Comparison of ENCODE assay signal across 13 cellular contexts in the genomic region with DNA sequence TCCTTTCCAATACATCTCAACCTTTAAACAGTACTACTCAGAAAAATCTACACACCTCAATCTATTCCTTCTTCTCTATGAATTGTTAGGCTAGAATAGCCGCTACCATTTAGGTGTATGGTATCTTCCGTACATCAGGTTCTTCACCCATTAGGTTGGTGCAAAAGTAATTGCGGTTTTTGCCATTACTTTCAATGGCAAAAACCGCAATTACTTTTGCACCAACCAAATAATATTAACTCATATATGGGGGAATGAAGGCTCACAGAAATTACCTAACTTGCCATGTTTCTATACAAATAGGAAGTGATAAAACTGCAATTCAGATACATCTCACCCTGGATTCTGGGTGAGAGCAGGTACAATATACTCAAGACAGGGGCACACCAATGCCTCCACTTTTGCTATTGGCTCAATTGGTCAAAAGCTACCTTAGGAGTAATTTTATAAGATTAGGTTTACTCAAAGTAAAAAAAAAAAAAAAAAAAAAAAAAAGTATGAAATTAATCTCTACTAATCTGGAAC. TPM values are rescaled to one million over a fixed set of nuclear protein-coding genes. Genes with fewer than 3 reads are reported as not detected.
A peak's percentile ranks its signal among the peaks of the same experiment; 100 is the strongest.
DNase-seq lines count a peak whose midpoint lies in the region; ATAC-seq and TF ChIP-seq lines count a peak whose summit lies in the region.
"Had no signal": no experiment of that assay in that cellular context is flagged by ENCODE, and none has a peak within 500 bp of the region (broad histone marks: within the 10 kb centered on the region; RNA-seq: fewer than 3 reads in every experiment).

No MANE protein-coding gene starts in this region.

- no peaks in the 10 kb centered on the region for H3K27me3 ChIP-seq in SK-N-SH (ENCODE audit: insufficient read depth)

- 62% methylated on average over 4 of the region's 4 CpGs for WGBS in SK-N-SH (ENCODE audit: low lambda C conversion rate)

- peak overlapping the region; percentile 98 for H3K27ac Mint-ChIP-seq in activated naive CD8-positive, alpha-beta T cell
- H3K27ac Mint-ChIP-seq in natural killer cell = peak overlapping the region; percentile 93 to 95

- no peak overlapping the region for H3K9ac ChIP-seq in SK-N-SH

- no peak for TF ChIP-seq RAD21 in SK-N-SH (IDR thresholded peaks at IDR 0.05; ENCODE audit: low read length)

- H3K9me3 ChIP-seq in SK-N-SH = no peaks in the 10 kb centered on the region
- H3K9me3 ChIP-seq in KOPT-K1 (ENCODE audit: insufficient read depth, low read length, poor library complexity, severe bottlenecking) = no peaks in the 10 kb centered on the region
- H3K9me3 ChIP-seq: Caco-2 had no signal

- peak overlapping the region; percentile 75 for H3K4me3 Mint-ChIP-seq in activated naive CD8-positive, alpha-beta T cell
- H3K4me3 Mint-ChIP-seq in natural killer cell = peak overlapping the region; percentile 86

- no peaks in the 10 kb centered on the region for H4K20me1 ChIP-seq in SK-N-SH (ENCODE audit: insufficient read depth)

- no peaks in the 10 kb centered on the region for H3K9me2 ChIP-seq in SK-N-SH

- CTCF ChIA-PET in SK-N-SH (lab: Yijun Ruan, JAX) = no interaction called here

- H3K36me3 ChIP-seq in SK-N-SH (replicated peaks in 1 of 2; ENCODE audit: control insufficient read depth in 1 of 2, insufficient read depth in 2 of 2, low read length in 1 of 2) (no peaks in the 10 kb centered on the region), KOPT-K1 (ENCODE audit: insufficient read depth, low read length) (no peaks in the 10 kb centered on the region)

- intact Hi-C loops in natural killer cell (cut with micrococcal nuclease) = loop anchor here (2.0 kb wide), 2 partner anchors 127 to 257 kb away; no protein-coding TSS in a partner anchor

- H3K27me3 Mint-ChIP-seq in activated naive CD8-positive, alpha-beta T cell = no peaks in the 10 kb centered on the region
- H3K27me3 Mint-ChIP-seq in natural killer cell (ENCODE audit: low read depth in 2 of 2) = no peaks in the 10 kb centered on the region

- no peaks in the 10 kb centered on the region for H3K79me2 ChIP-seq in SK-N-SH (ENCODE audit: insufficient read depth)

- H3K27ac ChIP-seq in SK-N-SH (ENCODE audit: low read depth in 2 of 2, low read length in 1 of 2) (peak overlapping the region; percentile 78 to 96; a peak in 3 of 4 replicates), KOPT-K1 (ENCODE audit: low read depth, low read length, poor library complexity, severe bottlenecking) (peak overlapping the region; percentile 81)
- H3K27ac ChIP-seq: 22Rv1 had no signal

- peaks cover 66% of the 10 kb centered on the region for H3F3A ChIP-seq in SK-N-SH (replicated peaks; ENCODE audit: insufficient read depth)

- H3K4me3 ChIP-seq in SK-N-SH (ENCODE audit: low read depth in 2 of 2, low read length in 1 of 2) = no peak overlapping the region

- no peaks in the 10 kb centered on the region for H3K36me3 Mint-ChIP-seq in activated naive CD8-positive, alpha-beta T cell
- H3K36me3 Mint-ChIP-seq in natural killer cell = no peaks in the 10 kb centered on the region

- H3K4me2 ChIP-seq in SK-N-SH = no peak overlapping the region

- DNase-seq in SK-N-SH (no peak), natural killer cell (no peak), NCI-H1105 treated with DMSO at 0.1 percent for 48 hours (lab: John Stamatoyannopoulos, UW) (no peak)
- DNase-seq: cortex of kidney, NCI-H187 treated with DMSO at 0.1 percent for 48 hours, Right ventricle myocardium superior had no signal

- H3K4me1 ChIP-seq in SK-N-SH (ENCODE audit: control insufficient read depth in 1 of 2, insufficient read depth in 2 of 2, low read depth in 1 of 2, low read length in 1 of 2) = peaks cover 0 to 60% of the 10 kb centered on the region in 2 experiments; a peak in 3 of 4 replicates
- H3K4me1 ChIP-seq: Caco-2 had no signal

- H2AFZ ChIP-seq in SK-N-SH (ENCODE audit: low read depth) = no peak overlapping the region

- ATAC-seq in SK-N-SH treated with all-trans-retinoic acid at 6 μM for 48 hours (no peak), natural killer cell (no peak), GM21360 (IDR thresholded peaks at IDR 0.05; ENCODE audit: unreplicated experiment) (no peak), GM21723 (IDR thresholded peaks at IDR 0.05; ENCODE audit: unreplicated experiment) (no peak)

- POLR2A ChIA-PET in SK-N-SH (lab: Yijun Ruan, JAX) = no interaction called here

- TF ChIP-seq CTCF in SK-N-SH (IDR thresholded peaks at IDR 0.05) (no peak), natural killer cell (IDR thresholded peaks at IDR 0.05) (no peak)

- no peaks in the 10 kb centered on the region for H3K9me3 Mint-ChIP-seq in activated naive CD8-positive, alpha-beta T cell (ENCODE audit: low read depth)
- H3K9me3 Mint-ChIP-seq in natural killer cell = no peaks in the 10 kb centered on the region

- H3K4me1 Mint-ChIP-seq in activated naive CD8-positive, alpha-beta T cell (ENCODE audit: low read depth) = peaks cover 67% of the 10 kb centered on the region
- H3K4me1 Mint-ChIP-seq in natural killer cell = peaks cover 35 to 40% of the 10 kb centered on the region in 2 donors

- TF ChIP-seq EP300 in SK-N-SH (IDR thresholded peaks at IDR 0.05; ENCODE audit: borderline replicate concordance in 1 of 2, low read depth in 1 of 2, low read length in 1 of 2) = no peak

TF ChIP-seq in SK-N-SH, 30 proteins besides CTCF, POLR2A, EP300 and RAD21 (continues in another document):
- TF ChIP-seq JUND (IDR thresholded peaks at IDR 0.05) (no peak), RCOR1 (IDR thresholded peaks at IDR 0.05; ENCODE audit: low read length) (no peak), CHD2 (IDR thresholded peaks at IDR 0.05; ENCODE audit: low read length, partially characterized antibody) (no peak), FOSL2 (IDR thresholded peaks at IDR 0.05; ENCODE audit: borderline replicate concordance, low read depth) (no peak), GATA2 (CRISPR knock-in tag; IDR thresholded peaks at IDR 0.05) (no peak), MEF2A (IDR thresholded peaks at IDR 0.05; ENCODE audit: borderline replicate concordance, low read depth) (no peak), TAF1 (IDR thresholded peaks at IDR 0.05; ENCODE audit: borderline replicate concordance, low read depth, low read length) (no peak), SIN3A (IDR thresholded peaks at IDR 0.05; ENCODE audit: borderline replicate concordance, low read depth, low read length) (no peak), PBX3 (IDR thresholded peaks at IDR 0.05) (no peak), RFX5 (IDR thresholded peaks at IDR 0.05; ENCODE audit: low read length) (no peak), MAX (IDR thresholded peaks at IDR 0.05; ENCODE audit: low read depth) (no peak), NRF1 (IDR thresholded peaks at IDR 0.05; ENCODE audit: low read depth, low read length) (no peak)

TF ChIP-seq in SK-N-SH treated with all-trans-retinoic acid at 6 μM for 48 hours, 23 proteins besides CTCF, POLR2A, EP300 and RAD21:
- no peak for TF ChIP-seq CREB5 (CRISPR knock-in tag; IDR thresholded peaks at IDR 0.05; ENCODE audit: low read depth)
- no peak for TF ChIP-seq ARNTL (CRISPR knock-in tag; IDR thresholded peaks at IDR 0.05; ENCODE audit: borderline replicate concordance, low read depth)
- no peak for TF ChIP-seq TOX (CRISPR knock-in tag; IDR thresholded peaks at IDR 0.05; ENCODE audit: borderline replicate concordance)
- TF ChIP-seq ZFP3 (CRISPR knock-in tag; IDR thresholded peaks at IDR 0.05) = no peak
- no peak for TF ChIP-seq GLIS3 (CRISPR knock-in tag; IDR thresholded peaks at IDR 0.05)
- TF ChIP-seq PATZ1 (CRISPR knock-in tag; IDR thresholded peaks at IDR 0.05; ENCODE audit: borderline replicate concordance) = no peak
- no peak for TF ChIP-seq ZNF8 (CRISPR knock-in tag; IDR thresholded peaks at IDR 0.05)
- no peak for TF ChIP-seq PPARA (CRISPR knock-in tag; IDR thresholded peaks at IDR 0.05; ENCODE audit: borderline replicate concordance)
- no peak for TF ChIP-seq SNAI2 (CRISPR knock-in tag; IDR thresholded peaks at IDR 0.05)
- TF ChIP-seq, protein P1, sequence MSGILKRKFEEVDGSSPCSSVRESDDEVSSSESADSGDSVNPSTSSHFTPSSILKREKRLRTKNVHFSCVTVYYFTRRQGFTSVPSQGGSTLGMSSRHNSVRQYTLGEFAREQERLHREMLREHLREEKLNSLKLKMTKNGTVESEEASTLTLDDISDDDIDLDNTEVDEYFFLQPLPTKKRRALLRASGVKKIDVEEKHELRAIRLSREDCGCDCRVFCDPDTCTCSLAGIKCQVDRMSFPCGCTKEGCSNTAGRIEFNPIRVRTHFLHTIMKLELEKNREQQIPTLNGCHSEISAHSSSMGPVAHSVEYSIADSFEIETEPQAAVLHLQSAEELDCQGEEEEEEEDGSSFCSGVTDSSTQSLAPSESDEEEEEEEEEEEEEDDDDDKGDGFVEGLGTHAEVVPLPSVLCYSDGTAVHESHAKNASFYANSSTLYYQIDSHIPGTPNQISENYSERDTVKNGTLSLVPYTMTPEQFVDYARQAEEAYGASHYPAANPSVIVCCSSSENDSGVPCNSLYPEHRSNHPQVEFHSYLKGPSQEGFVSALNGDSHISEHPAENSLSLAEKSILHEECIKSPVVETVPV (CRISPR knock-in tag; IDR thresholded peaks at IDR 0.05) = no peak

RNA-seq across cellular contexts. Expression of gene ARHGAP18, which starts 37.7 kb away (rescaled TPM):
- polyA plus RNA-seq in SK-N-SH (2012; rRNA removed) = 25.0 and 32.8 TPM in 2 replicates
- 38.9 and 45.2 TPM in 2 replicates for polyA plus RNA-seq in SK-N-SH (2012; cell fraction: cytosol; rRNA removed)
- polyA plus RNA-seq in SK-N-SH (2012; cell fraction: nucleus; rRNA removed) = 10.2 and 20.0 TPM in 2 replicates
- total RNA-seq in natural killer cell = 10 to 100 TPM; 11.5 to 12.5 (median 11.8) TPM
